Comparison of ENCODE assay signal across 8 cellular contexts in genomic region chr1:39491146-39491921, GRCh38.
DNase-seq lines count a peak whose midpoint lies in the region; ATAC-seq and TF ChIP-seq lines count a peak whose summit lies in the region.

A gene with protein sequence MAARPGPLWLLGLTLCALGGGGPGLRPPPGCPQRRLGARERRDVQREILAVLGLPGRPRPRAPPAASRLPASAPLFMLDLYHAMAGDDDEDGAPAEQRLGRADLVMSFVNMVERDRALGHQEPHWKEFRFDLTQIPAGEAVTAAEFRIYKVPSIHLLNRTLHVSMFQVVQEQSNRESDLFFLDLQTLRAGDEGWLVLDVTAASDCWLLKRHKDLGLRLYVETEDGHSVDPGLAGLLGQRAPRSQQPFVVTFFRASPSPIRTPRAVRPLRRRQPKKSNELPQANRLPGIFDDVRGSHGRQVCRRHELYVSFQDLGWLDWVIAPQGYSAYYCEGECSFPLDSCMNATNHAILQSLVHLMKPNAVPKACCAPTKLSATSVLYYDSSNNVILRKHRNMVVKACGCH (plus strand): TSS chr1:39491636. CDS start chr1:39491992, 356 bp downstream.

- H3K27me3 Mint-ChIP-seq in memory B cell = peaks cover 5% of the 10 kb centered on the region

- H3K27ac Mint-ChIP-seq in memory B cell = no peak within 1 kb of the TSS

- no peaks in the 10 kb centered on the region for H3K36me3 Mint-ChIP-seq in memory B cell

- peak; percentile 72 for ATAC-seq in HG02610 (IDR thresholded peaks at IDR 0.05; ENCODE audit: unreplicated experiment)
- peak; percentile 88 for ATAC-seq in memory B cell (ENCODE audit: low read depth)

- peak within 1 kb of the TSS; percentile 73 for H3K4me3 Mint-ChIP-seq in memory B cell

- H3K4me3 ChIP-seq in choroid plexus epithelial cell (ENCODE audit: low read depth, low read length) = peak within 1 kb of the TSS; percentile 42

- peak; percentile 100 for DNase-seq in NCI-H2107 treated with DMSO at 0.1 percent for 48 hours (lab: John Stamatoyannopoulos, UW; ENCODE audit: unreplicated experiment)
- peak; percentile 49 to 50 for DNase-seq in activated CD4-positive, alpha-beta T cell treated with anti-CD3 and anti-CD28 coated beads for 24 hours (ENCODE audit: low read depth in 2 of 2)
- peak; percentile 38 for DNase-seq in choroid plexus epithelial cell (ENCODE audit: low read depth)
- DNase-seq in memory B cell (ENCODE audit: low spot score in 2 of 2) = peak; percentile 73 to 81
- DNase-seq in stimulated activated CD8-positive, alpha-beta memory T cell treated with anti-CD3 and anti-CD28 coated beads, Interleukin-2, amount 100 ng/mL, for 1 hour (ENCODE audit: low read depth in 2 of 2) = peak; percentile 51 to 65
- no peak for DNase-seq in Ammon's horn (ENCODE audit: low spot score)

- no peaks in the 10 kb centered on the region for H3K9me3 Mint-ChIP-seq in memory B cell

- peaks cover 3% of the 10 kb centered on the region for H3K4me1 Mint-ChIP-seq in memory B cell

- TF ChIP-seq CTCF in GM12874 (IDR thresholded peaks at IDR 0.05; ENCODE audit: insufficient read depth, low read depth, low read length) (0 out of 2 replicates have a peak, but pooled peaks have one; percentile 14), choroid plexus epithelial cell (conservative IDR thresholded peaks at IDR 0.05; ENCODE audit: low read depth, low read length) (no peak)
